27 cellular contexts compared by ENCODE assay signal in genomic region chr10:78736926-78737618, GRCh38.
DNase-seq lines count a peak whose midpoint lies in the region; ATAC-seq and TF ChIP-seq lines count a peak whose summit lies in the region.
"Had no signal": no experiment of that assay in that cellular context is flagged by ENCODE, and none has a peak within 500 bp of the region (broad histone marks: within the 10 kb centered on the region; RNA-seq: fewer than 3 reads in every experiment).

No MANE protein-coding gene starts in this region.

- H2BK5ac ChIP-seq in mesendoderm (ENCODE audit: low read length), result no peak overlapping the region

- H4K8ac ChIP-seq in mesendoderm (ENCODE audit: low read depth, low read length), result no peak overlapping the region

- H3K56ac ChIP-seq in mesendoderm (ENCODE audit: low read length), result no peak overlapping the region

- H2BK15ac ChIP-seq in mesendoderm (replicated peaks; ENCODE audit: low read depth), result no peak overlapping the region

- no peak for ATAC-seq in heart left ventricle
- ATAC-seq in GM21529 (IDR thresholded peaks at IDR 0.05; ENCODE audit: unreplicated experiment), result no peak
- ATAC-seq in HG03045 (IDR thresholded peaks at IDR 0.05; ENCODE audit: unreplicated experiment), result no peak
- no peak for ATAC-seq in GM19467 (IDR thresholded peaks at IDR 0.05; ENCODE audit: unreplicated experiment)
- ATAC-seq in T-helper 17 cell, result no peak

- no peak for TF ChIP-seq CTCF in heart left ventricle (IDR thresholded peaks at IDR 0.05)

- no peak overlapping the region for H3K4me2 ChIP-seq in mesendoderm (ENCODE audit: low read length)
- H3K4me2 ChIP-seq: KMS-11 had no signal

- intact Hi-C loops in cardiac septum (cut with DNase I) (no loop called here), heart left ventricle (cut with DNase I) (no loop called here)

- H3K36me3 Mint-ChIP-seq in T-helper 17 cell (ENCODE audit: low read depth), result no peaks in the 10 kb centered on the region
- H3K36me3 Mint-ChIP-seq: IgD-negative memory B cell had no signal

- no peak overlapping the region for H3K4me3 Mint-ChIP-seq in T-helper 17 cell

- no peak overlapping the region for H3K23ac ChIP-seq in mesendoderm (ENCODE audit: low read length)

- no peaks in the 10 kb centered on the region for H3K79me1 ChIP-seq in mesendoderm (ENCODE audit: low read length)

- H3K79me2 ChIP-seq in mesendoderm (ENCODE audit: control insufficient read depth, insufficient read depth, low read length), result no peaks in the 10 kb centered on the region

- H3K27me3 Mint-ChIP-seq in T-helper 17 cell, result peaks cover 44% of the 10 kb centered on the region

- no peak overlapping the region for H3K27ac Mint-ChIP-seq in T-helper 17 cell
- H3K27ac Mint-ChIP-seq: IgD-negative memory B cell had no signal

- H2BK120ac ChIP-seq in mesendoderm (ENCODE audit: low read depth, low read length), result no peak overlapping the region

- H3K36me3 ChIP-seq in heart left ventricle (no peaks in the 10 kb centered on the region), mesendoderm (ENCODE audit: control insufficient read depth, insufficient read depth, low read length) (no peaks in the 10 kb centered on the region)
- H3K36me3 ChIP-seq: BE2C, HAP-1, Peyer's patch had no signal

- 91 to 95% (median 92%) methylated on average over 3 of the region's 3 CpGs for WGBS in heart left ventricle, 4 donors
- WGBS in mesendoderm (ENCODE audit: extremely low coverage, insufficient coverage, low lambda C conversion rate), result no CpG with 5 or more reads among the region's 3 CpGs

- H3K9me3 ChIP-seq in heart left ventricle, result no peaks in the 10 kb centered on the region
- H3K9me3 ChIP-seq in T-helper 17 cell (ENCODE audit: control insufficient read depth, low read length, poor library complexity, severe bottlenecking), result no peaks in the 10 kb centered on the region
- H3K9me3 ChIP-seq: BE2C, HAP-1, Peyer's patch had no signal

- H3K4me3 ChIP-seq in heart left ventricle (no peak overlapping the region), mesendoderm (ENCODE audit: low read length) (no peak overlapping the region)
- H3K4me3 ChIP-seq: HAP-1, Peyer's patch, SK-N-MC had no signal

- no peak for TF ChIP-seq POLR2A in heart left ventricle (IDR thresholded peaks at IDR 0.05)

- H2AK5ac ChIP-seq in mesendoderm (ENCODE audit: low read length), result no peak overlapping the region

- DNase-seq in cardiac septum (ENCODE audit: low spot score), result peak; percentile 20
- no peak for DNase-seq in heart left ventricle
- DNase-seq in cerebellar cortex (ENCODE audit: low spot score), result peak; percentile 35
- peak; percentile 52 for DNase-seq in mesendoderm
- DNase-seq in T-helper 17 cell, result no peak
- DNase-seq: BE2C, Calu3, DMS53, GOT3, MM.1S, NCI-H1048, NCI-H1417, NCI-H1694, NCI-H2029 treated with DMSO at 0.1 percent for 48 hours, NCI-H446 treated with DMSO at 0.1 percent for 48 hours, NCI-H69, Peyer's patch, SHP77 treated with DMSO at 0.1 percent for 48 hours had no signal

- H3K27me3 ChIP-seq in heart left ventricle (no peaks in the 10 kb centered on the region), mesendoderm (ENCODE audit: insufficient read depth, low read length, poor library complexity) (no peaks in the 10 kb centered on the region)
- H3K27me3 ChIP-seq: BE2C, Peyer's patch had no signal

- H4K5ac ChIP-seq in mesendoderm (ENCODE audit: low read length), result no peak overlapping the region

- H3K4ac ChIP-seq in mesendoderm (ENCODE audit: low read depth, low read length), result no peak overlapping the region

- no peaks in the 10 kb centered on the region for H3K4me1 Mint-ChIP-seq in T-helper 17 cell

- H3K18ac ChIP-seq in mesendoderm (ENCODE audit: low read length), result no peak overlapping the region

- H3K27ac ChIP-seq in heart left ventricle, result no peak overlapping the region
- no peak overlapping the region for H3K27ac ChIP-seq in mesendoderm (ENCODE audit: low read depth, low read length)
- H3K27ac ChIP-seq: 22Rv1, HL-60, KMS-11, Peyer's patch, SK-N-MC had no signal

- H3K4me1 ChIP-seq in heart left ventricle, result peaks cover 0 to 25% (median 13%) of the 10 kb centered on the region in 12 donors
- peaks cover 5% of the 10 kb centered on the region for H3K4me1 ChIP-seq in mesendoderm (ENCODE audit: control insufficient read depth, low read depth, low read length)
- H3K4me1 ChIP-seq: BE2C, HAP-1, Peyer's patch had no signal

- no peak overlapping the region for H3K9ac ChIP-seq in mesendoderm (ENCODE audit: low read length)
- H3K9ac ChIP-seq: KMS-11 had no signal

Comparison
In these comparisons a context has a peak if more than half of its experiments do, and no peak if none do; other contexts are left out.
1. DNase-seq: peak in cardiac septum (single experiment), cerebellar cortex (single experiment) and mesendoderm (single experiment); none in heart left ventricle (0 of 5) and T-helper 17 cell (0 of 3).